Comparison of ENCODE assay signal across 8 cellular contexts in genomic region chr5:138953370-138954256, GRCh38.
DNase-seq lines count a peak whose midpoint lies in the region; ATAC-seq, FAIRE-seq and TF ChIP-seq lines count a peak whose summit lies in the region.

No MANE protein-coding gene starts in this region.

- no peak for FAIRE-seq in GM12892 (lab: Jason Lieb, UNC)

- no peaks in the 10 kb centered on the region for H3K27me3 Mint-ChIP-seq in stimulated activated naive B cell treated with anti-CD40 and anti-IgM and Interleukin-4, amounts not matched to agents 10 μg/mL and 1 μg/mL and 100 μg/mL, for 72 hours

- TF ChIP-seq POLR2A in GM12892 (IDR thresholded peaks at IDR 0.05; ENCODE audit: low read depth, low read length) = no peak

- H3K9me3 Mint-ChIP-seq in stimulated activated naive B cell treated with anti-CD40 and anti-IgM and Interleukin-4, amounts not matched to agents 10 μg/mL and 1 μg/mL and 100 μg/mL, for 72 hours = no peaks in the 10 kb centered on the region

- peaks cover 11 to 21% of the 10 kb centered on the region in 2 donors for H3K36me3 Mint-ChIP-seq in stimulated activated naive B cell treated with anti-CD40 and anti-IgM and Interleukin-4, amounts not matched to agents 10 μg/mL and 1 μg/mL and 100 μg/mL, for 72 hours

- H3K4me1 Mint-ChIP-seq in stimulated activated naive B cell treated with anti-CD40 and anti-IgM and Interleukin-4, amounts not matched to agents 10 μg/mL and 1 μg/mL and 100 μg/mL, for 72 hours = peaks cover 23 to 36% of the 10 kb centered on the region in 2 donors

- peak; percentile 54 for DNase-seq in Daoy (ENCODE audit: low read depth)
- peak; percentile 57 for DNase-seq in NCI-H526 treated with DMSO at 0.1 percent for 48 hours (lab: John Stamatoyannopoulos, UW)
- DNase-seq in cerebellar cortex (ENCODE audit: low spot score) = peak; percentile 58
- peak; percentile 77 for DNase-seq in left kidney (ENCODE audit: low read depth, low spot score)
- DNase-seq in stimulated activated naive B cell treated with anti-CD40 and anti-IgM and Interleukin-4, amounts not matched to agents 10 μg/mL and 1 μg/mL and 100 μg/mL, for 72 hours = peak; percentile 32
- DNase-seq in GM12892 (ENCODE audit: insufficient read length) = no peak

- peak; percentile 70 for ATAC-seq in HG02884 (IDR thresholded peaks at IDR 0.05; ENCODE audit: unreplicated experiment)
- peak; percentile 93 to 94 for ATAC-seq in stimulated activated naive B cell treated with anti-CD40 and anti-IgM and Interleukin-4, amounts not matched to agents 10 μg/mL and 1 μg/mL and 100 μg/mL, for 72 hours (replicated peaks)
- ATAC-seq in HG03342 (IDR thresholded peaks at IDR 0.05; ENCODE audit: unreplicated experiment) = no peak

- H3K27ac Mint-ChIP-seq in stimulated activated naive B cell treated with anti-CD40 and anti-IgM and Interleukin-4, amounts not matched to agents 10 μg/mL and 1 μg/mL and 100 μg/mL, for 72 hours = peak overlapping the region; percentile 83

- H3K4me3 Mint-ChIP-seq in stimulated activated naive B cell treated with anti-CD40 and anti-IgM and Interleukin-4, amounts not matched to agents 10 μg/mL and 1 μg/mL and 100 μg/mL, for 72 hours = peak overlapping the region; percentile 11 to 39
